In the genomic region with DNA sequence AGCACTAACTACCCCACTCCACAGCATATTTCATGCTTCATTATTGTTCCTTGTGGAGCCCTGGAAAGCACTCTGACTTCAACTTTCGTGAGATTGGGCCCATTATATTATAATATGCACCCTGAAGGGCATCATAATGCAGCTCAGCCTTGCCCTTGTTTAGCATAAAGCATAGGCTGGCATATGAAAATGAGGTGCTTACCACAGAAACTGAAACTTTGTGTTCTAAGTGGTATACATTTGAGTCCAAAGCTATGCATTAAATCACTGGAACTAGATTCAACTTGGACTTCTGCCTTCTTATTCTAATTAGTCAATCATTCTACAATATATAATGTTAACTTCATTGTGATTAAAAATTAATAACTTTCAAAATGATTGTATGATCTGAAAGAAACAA, we compare ENCODE assay signal across 27 cellular contexts.
"Had no signal": no experiment of that assay in that cellular context is flagged by ENCODE, and none has a peak within 500 bp of the region (broad histone marks: within the 10 kb centered on the region; RNA-seq: fewer than 3 reads in every experiment).

No MANE protein-coding gene starts in this region.

- DNase-seq: stimulated activated CD4-positive, alpha-beta T cell treated with anti-CD3 and anti-CD28 coated beads, Interleukin-2, amount 100 ng/mL, for 48 hours; stimulated activated CD4-positive, alpha-beta T cell treated with anti-CD3 and anti-CD28 coated beads, Interleukin-4, amount 100 ng/mL, for 1 hour; stimulated activated CD4-positive, alpha-beta T cell treated with anti-CD3 and anti-CD28 coated beads, Interleukin-4, amount 100 ng/mL, for 24 hours; stimulated activated CD4-positive, alpha-beta T cell treated with anti-CD3 and anti-CD28 coated beads, Interleukin-4, amount 100 ng/mL, for 4 hours; stimulated activated CD8-positive, alpha-beta memory T cell treated with anti-CD3 and anti-CD28 coated beads, Interleukin-4, amount 100 ng/mL, for 48 hours; stimulated activated naive B cell treated with anti-CD40 and anti-IgM and Interleukin-4, amounts not matched to agents 10 μg/mL and 1 μg/mL and 100 μg/mL, for 72 hours; stimulated activated naive CD4-positive, alpha-beta T cell; stimulated activated naive CD4-positive, alpha-beta T cell treated with Interleukin-2 at 50 U/mL for 16 hours; stimulated activated naive CD8-positive, alpha-beta T cell treated with anti-CD3 and anti-CD28 coated beads, Interleukin-15, amount 100 ng/mL, for 72 hours; stimulated activated naive CD8-positive, alpha-beta T cell treated with anti-CD3 and anti-CD28 coated beads, Interleukin-15, Interleukin-2, amounts not matched to agents 100 U/mL and 50 U/mL, for 24 hours; stomach; substantia nigra; testis; thyroid gland; tibial artery; transverse colon; trophoblast cell; upper lobe of left lung; upper lobe of right lung; uterus had no signal

- FAIRE-seq: urothelium cell line had no signal

- H3K27me3 ChIP-seq: stomach, suprapubic skin, testis, thyroid gland, tibial artery, tibial nerve, transverse colon, upper lobe of left lung, upper lobe of right lung, uterus, vagina had no signal

- H3K4me3 ChIP-seq: stomach, suprapubic skin, testis, thoracic aorta, thyroid gland, tibial artery, tibial nerve, transverse colon, upper lobe of left lung, upper lobe of right lung, uterus, vagina had no signal

- ATAC-seq: stimulated activated effector memory CD8-positive, alpha-beta T cell treated with anti-CD3 and anti-CD28 coated beads, Interleukin-12 subunit alpha, Interleukin-12 subunit beta, amount 100 ng/mL, for 72 hours; stimulated activated memory B cell treated with anti-CD40 and anti-IgM and Interleukin-4, amounts not matched to agents 10 μg/mL and 1 μg/mL and 100 μg/mL, for 72 hours; stimulated activated naive B cell treated with anti-CD40 and anti-IgM and Interleukin-4, amounts not matched to agents 10 μg/mL and 1 μg/mL and 100 μg/mL, for 72 hours; stimulated activated naive CD8-positive, alpha-beta T cell treated with anti-CD3 and anti-CD28 coated beads, Interleukin-15, amount 100 ng/mL, for 72 hours; stimulated activated naive CD8-positive, alpha-beta T cell treated with anti-CD3 and anti-CD28 coated beads, Interleukin-15, Interleukin-2, amounts not matched to agents 100 U/mL and 50 U/mL, for 24 hours; upper lobe of right lung had no signal

- H3K4me1 ChIP-seq: stomach, suprapubic skin, testis, thyroid gland, tibial artery, tibial nerve, transverse colon, upper lobe of left lung, upper lobe of right lung, uterus, vagina had no signal

- H3K36me3 ChIP-seq: stomach, suprapubic skin, thoracic aorta, thyroid gland, tibial artery, tibial nerve, transverse colon, upper lobe of left lung, upper lobe of right lung, uterus, vagina had no signal

- H3K9me3 ChIP-seq: suprapubic skin, testis, thoracic aorta, thyroid gland, tibial artery, tibial nerve, transverse colon, upper lobe of left lung, upper lobe of right lung, uterus, vagina had no signal

- H3K27ac ChIP-seq: stomach, suprapubic skin, testis, thoracic aorta, thyroid gland, tibial artery, tibial nerve, transverse colon, upper lobe of left lung, upper lobe of right lung, uterus, vagina had no signal
